ENCODE assay signal across 8 cellular contexts in the genomic region with DNA sequence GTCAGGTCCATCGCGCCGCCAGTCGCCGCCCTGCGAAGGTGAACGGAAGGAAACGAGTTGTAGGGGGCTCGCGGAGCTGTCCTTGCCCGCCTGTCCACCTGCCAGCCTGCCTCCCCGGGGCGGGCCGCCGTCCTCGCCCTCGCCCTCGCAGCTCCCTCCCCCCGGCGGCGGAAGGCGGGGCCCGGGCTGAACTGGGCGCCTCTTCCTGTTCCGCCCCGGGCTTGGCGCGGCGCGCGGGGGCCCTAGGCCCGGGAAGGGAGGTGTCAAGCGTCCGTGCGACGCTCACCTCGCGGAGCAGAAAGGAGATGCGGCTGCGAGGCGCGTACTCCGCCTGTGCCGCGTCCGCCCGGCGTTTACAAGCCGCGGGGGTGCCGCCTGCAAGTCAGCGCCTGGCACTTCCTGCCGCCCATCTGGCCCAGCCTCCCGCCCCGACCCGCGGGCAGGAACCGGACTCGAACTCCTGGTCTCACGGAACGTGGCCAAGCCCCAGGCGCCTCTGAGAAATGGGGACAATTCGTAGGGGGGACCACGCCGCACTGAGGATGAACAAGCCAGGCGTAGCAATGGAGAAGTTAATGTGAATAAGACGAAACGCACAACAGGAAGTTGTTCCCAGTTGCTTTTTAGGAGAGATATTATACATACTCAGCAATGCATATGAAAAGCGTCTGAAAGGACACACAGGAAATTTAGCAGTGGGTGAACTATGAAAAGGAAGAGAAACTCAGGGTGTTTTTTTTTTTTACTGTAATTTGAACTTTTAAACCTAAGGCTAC. TPM values are rescaled to one million over a fixed set of nuclear protein-coding genes. Genes with fewer than 3 reads are reported as not detected.
DNase-seq lines count a peak whose midpoint lies in the region; TF ChIP-seq lines count a peak whose summit lies in the region.

A gene (minus strand): TSS at position 108 of the 776 bp plus-strand sequence. CDS start 97 bp downstream, at position 11.

- H3F3A ChIP-seq in neural cell (ENCODE audit: insufficient read depth, low read length, poor library complexity, severe bottlenecking): peaks cover 3% of the 10 kb centered on the region

- H3K9me3 ChIP-seq in neural cell (ENCODE audit: low read length): no peaks in the 10 kb centered on the region
- no peaks in the 10 kb centered on the region for H3K9me3 ChIP-seq in stomach

- no peaks in the 10 kb centered on the region for H4K20me1 ChIP-seq in neural cell (ENCODE audit: insufficient read depth)

- peak in 2 of 4 donors; percentile 41 to 70 for TF ChIP-seq POLR2A in stomach (IDR thresholded peaks at IDR 0.05)

- peak within 1 kb of the TSS; percentile 71 for H2AFZ ChIP-seq in neural cell (ENCODE audit: low read depth, low read length)

- H3K9me2 ChIP-seq in neural cell (ENCODE audit: insufficient read depth, low read length): no peaks in the 10 kb centered on the region

- H3K9ac ChIP-seq in neural cell (ENCODE audit: low read length): peak within 1 kb of the TSS; percentile 90

- TF ChIP-seq RAD21 in neural cell (conservative IDR thresholded peaks at IDR 0.05): peak; percentile 18

- H3K4me2 ChIP-seq in neural cell (ENCODE audit: low read length): peak within 1 kb of the TSS; percentile 98

- H3K36me3 ChIP-seq in neural cell (ENCODE audit: insufficient read depth, low read length) (peaks cover 6% of the 10 kb centered on the region), stomach (peaks cover 51 to 61% (median 58%) of the 10 kb centered on the region in 4 donors)

- H3K4me1 ChIP-seq in stomach: peaks cover 19 to 63% (median 49%) of the 10 kb centered on the region in 4 donors

- intact Hi-C loops in stomach (cut with DNase I; ENCODE audit: low total_unique reads): no loop called here

- peak; percentile 27 for TF ChIP-seq EP300 in neural cell (conservative IDR thresholded peaks at IDR 0.05; ENCODE audit: poor library complexity, severe bottlenecking)
- TF ChIP-seq EP300 in stomach (IDR thresholded peaks at IDR 0.05): no peak

- H3K27me3 ChIP-seq in neural cell (ENCODE audit: insufficient read depth, low read depth, low read length): no peaks in the 10 kb centered on the region
- H3K27me3 ChIP-seq in stomach: no peaks in the 10 kb centered on the region

- peak within 1 kb of the TSS; percentile 96 for H3K4me3 ChIP-seq in neural cell (ENCODE audit: low read length)
- H3K4me3 ChIP-seq in stomach: peak within 1 kb of the TSS; percentile 77 to 91 (median 84)

- peaks cover 18% of the 10 kb centered on the region for H3K79me2 ChIP-seq in neural cell (replicated peaks; ENCODE audit: insufficient read depth, low read length)

- TF ChIP-seq CTCF in neural cell (IDR thresholded peaks at IDR 0.05; ENCODE audit: poor library complexity, severe bottlenecking) (no peak), stomach (IDR thresholded peaks at IDR 0.05) (no peak)

- peak; percentile 91 for DNase-seq in ELF-1 (ENCODE audit: low read depth, low spot score)
- DNase-seq in GOT3 (lab: John Stamatoyannopoulos, UW): peak; percentile 32
- peak; percentile 89 for DNase-seq in LoVo (ENCODE audit: low spot score)
- peak; percentile 65 for DNase-seq in SHP77 treated with DMSO at 0.1 percent for 48 hours (lab: John Stamatoyannopoulos, UW)
- DNase-seq in activated effector memory CD4-positive, alpha-beta T cell treated with Interleukin-2 at 50 U/mL for 16 hours: peak; percentile 85
- peak; percentile 59 for DNase-seq in fibroblast of the conjunctiva (ENCODE audit: low read depth)
- peak; percentile 93 for DNase-seq in stomach

- 0 to 2% (median 0%) methylated on average over 27 to 69 of the region's 69 CpGs for WGBS in stomach, 5 donors

- H3K27ac ChIP-seq in neural cell (ENCODE audit: low read length) (peak within 1 kb of the TSS; percentile 81), stomach (peak within 1 kb of the TSS; percentile 96 to 100 (median 99))

TF ChIP-seq in neural cell, 6 proteins besides CTCF, POLR2A, EP300 and RAD21:
- no peak for TF ChIP-seq EZH2 (IDR thresholded peaks at IDR 0.05; ENCODE audit: borderline replicate concordance, insufficient read depth, low read length, poor library complexity, severe bottlenecking)
- TF ChIP-seq MXI1 (conservative IDR thresholded peaks at IDR 0.05; ENCODE audit: poor library complexity, severe bottlenecking): peak; percentile 68
- TF ChIP-seq TAF1 (IDR thresholded peaks at IDR 0.05; ENCODE audit: low read depth): no peak
- peak; percentile 49 for TF ChIP-seq POLR2AphosphoS5 (IDR thresholded peaks at IDR 0.05)

RNA-seq across cellular contexts. Expression of the gene that starts here (rescaled TPM):
- polyA plus RNA-seq in neural cell: 87.7 and 89.1 TPM in 2 replicates
- polyA minus RNA-seq in neural cell: 41.7 and 50.2 TPM in 2 replicates
- 10 to 100 TPM; 12.8 to 48.2 (median 36.2) TPM for total RNA-seq in stomach
- 10 to 100 TPM; 26.5 to 45.5 (median 34.2) TPM for polyA plus RNA-seq in stomach

Comparison
In these comparisons a context has a peak if more than half of its experiments do, and no peak if none do; other contexts are left out.
1. Peak in every context shown above with its lines: DNase-seq, H3K4me3 ChIP-seq and H3K27ac ChIP-seq.
2. DNase-seq: peak in every context shown above with its lines; median percentile 93 in stomach; 91 in ELF-1; 89 in LoVo; 85 in activated effector memory CD4-positive, alpha-beta T cell treated with Interleukin-2 at 50 U/mL for 16 hours; 65 in SHP77 treated with DMSO at 0.1 percent for 48 hours; 59 in fibroblast of the conjunctiva; 32 in GOT3.